Comparison of ENCODE assay signal across 8 cellular contexts in genomic region chr21:16302851-16303282, GRCh38.
A peak's percentile ranks its signal among the peaks of the same experiment; 100 is the strongest.
DNase-seq lines count a peak whose midpoint lies in the region; ATAC-seq and TF ChIP-seq lines count a peak whose summit lies in the region.
"Had no signal": no experiment of that assay in that cellular context is flagged by ENCODE, and none has a peak within 500 bp of the region (broad histone marks: within the 10 kb centered on the region; RNA-seq: fewer than 3 reads in every experiment).

No MANE protein-coding gene starts in this region.

- TF ChIP-seq CTCF in esophagus muscularis mucosa (IDR thresholded peaks at IDR 0.05) = no peak
- no peak for TF ChIP-seq CTCF in upper lobe of right lung (IDR thresholded peaks at IDR 0.05)

- no peak for TF ChIP-seq POLR2A in esophagus muscularis mucosa (IDR thresholded peaks at IDR 0.05; ENCODE audit: low read depth)

- H3K27me3 ChIP-seq in esophagus muscularis mucosa (no peaks in the 10 kb centered on the region), upper lobe of right lung (no peaks in the 10 kb centered on the region)

- H3K9me3 ChIP-seq in esophagus muscularis mucosa (no peaks in the 10 kb centered on the region), mesodermal cell (ENCODE audit: control insufficient read depth, low read length) (no peaks in the 10 kb centered on the region), upper lobe of right lung (no peaks in the 10 kb centered on the region)

- H3K36me3 ChIP-seq in esophagus muscularis mucosa = no peaks in the 10 kb centered on the region
- H3K36me3 ChIP-seq in mesodermal cell (ENCODE audit: control insufficient read depth, insufficient read depth, low read length) = no peaks in the 10 kb centered on the region
- H3K36me3 ChIP-seq in upper lobe of right lung = no peaks in the 10 kb centered on the region

- H3K27ac ChIP-seq in esophagus muscularis mucosa (replicated peaks in 1 of 4) = peak overlapping the region; percentile 20 to 56 (median 38)
- peak overlapping the region; percentile 55 for H3K27ac ChIP-seq in mesodermal cell (ENCODE audit: low read depth, low read length, severe bottlenecking)
- H3K27ac ChIP-seq in upper lobe of right lung = peak overlapping the region; percentile 47

- DNase-seq in OCI-M1 (lab: John Stamatoyannopoulos, UW) = peak; percentile 93
- no peak for DNase-seq in esophagus muscularis mucosa (ENCODE audit: extremely low spot score)
- DNase-seq in upper lobe of right lung = no peak
- no peak for DNase-seq in NCI-H2196 (lab: John Stamatoyannopoulos, UW; ENCODE audit: unreplicated experiment)
- no peak for DNase-seq in NCI-H146 (lab: John Stamatoyannopoulos, UW)
- no peak for DNase-seq in cerebellum (ENCODE audit: low spot score)
- DNase-seq: activated CD4-positive, alpha-beta T cell treated with anti-CD3 and anti-CD28 coated beads for 48 hours had no signal

- peak; percentile 48 for ATAC-seq in upper lobe of right lung

- no peak overlapping the region for H3K4me3 ChIP-seq in esophagus muscularis mucosa
- no peak overlapping the region for H3K4me3 ChIP-seq in mesodermal cell (ENCODE audit: extremely low read depth, insufficient read depth, low read length, poor library complexity, severe bottlenecking)
- no peak overlapping the region for H3K4me3 ChIP-seq in upper lobe of right lung

- WGBS in esophagus muscularis mucosa = 66% methylated on average over 4 of the region's 4 CpGs
- whole genome bisulfite sequencing in mesodermal cell (ENCODE audit: insufficient coverage in 2 of 2), 2 experiments = 86 to 90% methylated on average over 3 to 4 of the region's 4 CpGs

- H3K4me1 ChIP-seq in esophagus muscularis mucosa (no peaks in the 10 kb centered on the region), mesodermal cell (ENCODE audit: control insufficient read depth, insufficient read depth, low read length, poor library complexity, severe bottlenecking) (no peaks in the 10 kb centered on the region), upper lobe of right lung (no peaks in the 10 kb centered on the region)

- no peak for TF ChIP-seq EP300 in esophagus muscularis mucosa (IDR thresholded peaks at IDR 0.05)

- intact Hi-C loops in esophagus muscularis mucosa (cut with DNase I) (no loop called here), upper lobe of right lung (cut with DNase I) (no loop called here)
